8 cellular contexts compared by ENCODE assay signal in genomic region chr1:151281225-151281968, GRCh38. TPM values are rescaled to one million over a fixed set of nuclear protein-coding genes. Genes with fewer than 3 reads are reported as not detected.
A peak's percentile ranks its signal among the peaks of the same experiment; 100 is the strongest.
DNase-seq lines count a peak whose midpoint lies in the region; ATAC-seq and TF ChIP-seq lines count a peak whose summit lies in the region.

No MANE protein-coding gene starts in this region.

- H3K27me3 Mint-ChIP-seq in chondrocyte (ENCODE audit: low read depth): no peaks in the 10 kb centered on the region

- no peaks in the 10 kb centered on the region for H3K36me3 ChIP-seq in kidney epithelial cell (ENCODE audit: control insufficient read depth, insufficient read depth, low read length)

- H3K4me3 ChIP-seq in AG10803 (ENCODE audit: low read length) (peak overlapping the region; percentile 78), kidney epithelial cell (ENCODE audit: low read depth, low read length) (peak overlapping the region; percentile 79)

- peak; percentile 39 for ATAC-seq in HG03432 (IDR thresholded peaks at IDR 0.05; ENCODE audit: unreplicated experiment)

- TF ChIP-seq POLR2A in GM19099 (IDR thresholded peaks at IDR 0.05; ENCODE audit: extremely low read depth, insufficient read length, low read depth): peak; percentile 60

- peak; percentile 26; the same call in 1 of the 2 replicates for TF ChIP-seq CTCF in AG10803 (conservative IDR thresholded peaks at IDR 0.05; ENCODE audit: low read length)
- peak; percentile 67 for TF ChIP-seq CTCF in chondrocyte (IDR thresholded peaks at IDR 0.05)
- peak; percentile 15 for TF ChIP-seq CTCF in kidney epithelial cell (IDR thresholded peaks at IDR 0.05; ENCODE audit: insufficient read depth, low read length, poor library complexity, severe bottlenecking)

- H3K36me3 Mint-ChIP-seq in chondrocyte (ENCODE audit: low read depth): peaks cover 5% of the 10 kb centered on the region

- H3K4me1 Mint-ChIP-seq in chondrocyte (ENCODE audit: low read depth): peaks cover 18% of the 10 kb centered on the region

- no peaks in the 10 kb centered on the region for H3K9me3 Mint-ChIP-seq in chondrocyte (ENCODE audit: low read depth)

- H3K4me3 Mint-ChIP-seq in chondrocyte (ENCODE audit: unreplicated experiment): peak overlapping the region; percentile 95

- H3K27me3 ChIP-seq in kidney epithelial cell (ENCODE audit: control insufficient read depth, insufficient read depth, low read length): no peaks in the 10 kb centered on the region

- peak overlapping the region; percentile 100 for H3K27ac Mint-ChIP-seq in chondrocyte (ENCODE audit: unreplicated experiment)

- peak; percentile 99 for DNase-seq in AG10803 (ENCODE audit: low read depth)
- peak; percentile 96 for DNase-seq in NCI-H510A (lab: John Stamatoyannopoulos, UW)
- peak; percentile 93 to 95 for DNase-seq in activated CD4-positive, alpha-beta T cell treated with anti-CD3 and anti-CD28 coated beads for 24 hours (ENCODE audit: low read depth in 2 of 2)
- DNase-seq in chondrocyte (ENCODE audit: low spot score): no peak
- peak; percentile 77 for DNase-seq in kidney epithelial cell (ENCODE audit: low read depth)
- peak; percentile 94 for DNase-seq in stimulated activated CD4-positive, alpha-beta T cell treated with anti-CD3 and anti-CD28 coated beads, Interleukin-15, amount 100 ng/mL, for 24 hours

RNA-seq across cellular contexts. Expression of gene ZNF687, which starts 0.7 kb away (rescaled TPM):
- total RNA-seq in chondrocyte (17.5 to 19.3 TPM (median 18.6 TPM) in 3 replicates), kidney epithelial cell (27.9 and 35.3 TPM in 2 replicates)

RNA-seq across cellular contexts. Expression of gene PSMD4, which starts 26.9 kb away (rescaled TPM):
- total RNA-seq in chondrocyte (111 to 144 TPM (median 113 TPM) in 3 replicates), kidney epithelial cell (152 and 178 TPM in 2 replicates)

RNA-seq across cellular contexts. Expression of gene PI4KB, which starts 45.8 kb away (rescaled TPM):
- total RNA-seq in chondrocyte (51.4 to 73.2 TPM (median 54.7 TPM) in 3 replicates), kidney epithelial cell (42.3 and 44.1 TPM in 2 replicates)

Comparison
In these comparisons a context has a peak if more than half of its experiments do, and no peak if none do; other contexts are left out.
1. CTCF ChIP-seq: peak in every context shown above with its lines; median percentile 67 in chondrocyte; 26 in AG10803; 15 in kidney epithelial cell.